ENCODE assay signal across 1 cellular context in genomic region chr18:79588636-79589481, GRCh38.
TF ChIP-seq lines count a peak whose summit lies in the region.

No MANE protein-coding gene starts in this region.

TF ChIP-seq in HepG2, 621 proteins besides CTCF, POLR2A, EP300 and RAD21 (continued from another document and continues in another):
- peak; percentile 93; the same call in 1 of the 2 replicates for TF ChIP-seq TFDP1 (CRISPR knock-in tag; IDR thresholded peaks at IDR 0.05; ENCODE audit: borderline replicate concordance)
- TF ChIP-seq RBM22 (optimal IDR thresholded peaks at IDR 0.05; ENCODE audit: low read length): no peak
- TF ChIP-seq ZFP37 (CRISPR knock-in tag; IDR thresholded peaks at IDR 0.05; ENCODE audit: borderline replicate concordance): peak; percentile 94
- peak; percentile 87; the same call in 1 of the 2 replicates for TF ChIP-seq ZNF232 (CRISPR knock-in tag; IDR thresholded peaks at IDR 0.05; ENCODE audit: borderline replicate concordance)
- TF ChIP-seq HNRNPL (IDR thresholded peaks at IDR 0.05; ENCODE audit: low read depth, low read length): no peak
- TF ChIP-seq ZNF761 (CRISPR knock-in tag; conservative IDR thresholded peaks at IDR 0.05): peak; percentile 91
- 0 out of 2 replicates have a peak, but pooled peaks have one; percentile 33 for TF ChIP-seq TERF1 (CRISPR knock-in tag; IDR thresholded peaks at IDR 0.05)
- peak; percentile 46; the same call in 1 of the 2 replicates for TF ChIP-seq KDM4B (CRISPR knock-in tag; IDR thresholded peaks at IDR 0.05)
- TF ChIP-seq RBAK (CRISPR knock-in tag; IDR thresholded peaks at IDR 0.05): no peak
- TF ChIP-seq ZNF205 (CRISPR knock-in tag; IDR thresholded peaks at IDR 0.05): 0 out of 2 replicates have a peak, but pooled peaks have one; percentile 40
- peak; percentile 53; the same call in 1 of the 2 replicates for TF ChIP-seq GMEB1 (CRISPR knock-in tag; IDR thresholded peaks at IDR 0.05; ENCODE audit: borderline replicate concordance)
- no peak for TF ChIP-seq HNF4G (IDR thresholded peaks at IDR 0.05; ENCODE audit: borderline replicate concordance, low read depth, low read length)
- TF ChIP-seq HNF4G (CRISPR knock-in tag; IDR thresholded peaks at IDR 0.05; ENCODE audit: borderline replicate concordance, low read depth): 0 out of 2 replicates have a peak, but pooled peaks have one; percentile 48
- TF ChIP-seq MAFF (IDR thresholded peaks at IDR 0.05; ENCODE audit: low read depth, low read length): 0 out of 2 replicates have a peak, but pooled peaks have one; percentile 10
- TF ChIP-seq ZSCAN31 (CRISPR knock-in tag; IDR thresholded peaks at IDR 0.05; ENCODE audit: low read depth): peak; percentile 58; the same call in 1 of the 2 replicates
- peak; percentile 63; the same call in 1 of the 2 replicates for TF ChIP-seq ZNF83 (CRISPR knock-in tag; IDR thresholded peaks at IDR 0.05; ENCODE audit: borderline replicate concordance)
- TF ChIP-seq ATF7-NPFF (CRISPR knock-in tag; IDR thresholded peaks at IDR 0.05; ENCODE audit: low read depth): peak; percentile 88
- TF ChIP-seq ISX (CRISPR knock-in tag; conservative IDR thresholded peaks at IDR 0.05): 0 out of 2 replicates have a peak, but pooled peaks have one; percentile 70
- TF ChIP-seq ZNF879 (CRISPR knock-in tag; IDR thresholded peaks at IDR 0.05): peak; percentile 85; the same call in 1 of the 2 replicates
- 0 out of 2 replicates have a peak, but pooled peaks have one; percentile 11 for TF ChIP-seq ELF1 (CRISPR knock-in tag; IDR thresholded peaks at IDR 0.05)
- TF ChIP-seq ZNF572 (CRISPR knock-in tag; IDR thresholded peaks at IDR 0.05): no peak
- peak; percentile 54; the same call in 1 of the 2 replicates for TF ChIP-seq FOXK1 (CRISPR knock-in tag; IDR thresholded peaks at IDR 0.05; ENCODE audit: borderline replicate concordance, low read depth)
- TF ChIP-seq ZNF563 (CRISPR knock-in tag; IDR thresholded peaks at IDR 0.05): peak; percentile 70; the same call in 1 of the 2 replicates
- peak; percentile 75; the same call in 1 of the 2 replicates for TF ChIP-seq ARNTL (CRISPR knock-in tag; IDR thresholded peaks at IDR 0.05)
- peak; percentile 63; the same call in 1 of the 2 replicates for TF ChIP-seq MLX (CRISPR knock-in tag; IDR thresholded peaks at IDR 0.05)
- TF ChIP-seq ZNF329 (CRISPR knock-in tag; IDR thresholded peaks at IDR 0.05; ENCODE audit: low read depth): 0 out of 2 replicates have a peak, but pooled peaks have one; percentile 1
- no peak for TF ChIP-seq TCF12 (IDR thresholded peaks at IDR 0.05)
- no peak for TF ChIP-seq TCF12 (CRISPR knock-in tag; IDR thresholded peaks at IDR 0.05)
- TF ChIP-seq, protein P1, sequence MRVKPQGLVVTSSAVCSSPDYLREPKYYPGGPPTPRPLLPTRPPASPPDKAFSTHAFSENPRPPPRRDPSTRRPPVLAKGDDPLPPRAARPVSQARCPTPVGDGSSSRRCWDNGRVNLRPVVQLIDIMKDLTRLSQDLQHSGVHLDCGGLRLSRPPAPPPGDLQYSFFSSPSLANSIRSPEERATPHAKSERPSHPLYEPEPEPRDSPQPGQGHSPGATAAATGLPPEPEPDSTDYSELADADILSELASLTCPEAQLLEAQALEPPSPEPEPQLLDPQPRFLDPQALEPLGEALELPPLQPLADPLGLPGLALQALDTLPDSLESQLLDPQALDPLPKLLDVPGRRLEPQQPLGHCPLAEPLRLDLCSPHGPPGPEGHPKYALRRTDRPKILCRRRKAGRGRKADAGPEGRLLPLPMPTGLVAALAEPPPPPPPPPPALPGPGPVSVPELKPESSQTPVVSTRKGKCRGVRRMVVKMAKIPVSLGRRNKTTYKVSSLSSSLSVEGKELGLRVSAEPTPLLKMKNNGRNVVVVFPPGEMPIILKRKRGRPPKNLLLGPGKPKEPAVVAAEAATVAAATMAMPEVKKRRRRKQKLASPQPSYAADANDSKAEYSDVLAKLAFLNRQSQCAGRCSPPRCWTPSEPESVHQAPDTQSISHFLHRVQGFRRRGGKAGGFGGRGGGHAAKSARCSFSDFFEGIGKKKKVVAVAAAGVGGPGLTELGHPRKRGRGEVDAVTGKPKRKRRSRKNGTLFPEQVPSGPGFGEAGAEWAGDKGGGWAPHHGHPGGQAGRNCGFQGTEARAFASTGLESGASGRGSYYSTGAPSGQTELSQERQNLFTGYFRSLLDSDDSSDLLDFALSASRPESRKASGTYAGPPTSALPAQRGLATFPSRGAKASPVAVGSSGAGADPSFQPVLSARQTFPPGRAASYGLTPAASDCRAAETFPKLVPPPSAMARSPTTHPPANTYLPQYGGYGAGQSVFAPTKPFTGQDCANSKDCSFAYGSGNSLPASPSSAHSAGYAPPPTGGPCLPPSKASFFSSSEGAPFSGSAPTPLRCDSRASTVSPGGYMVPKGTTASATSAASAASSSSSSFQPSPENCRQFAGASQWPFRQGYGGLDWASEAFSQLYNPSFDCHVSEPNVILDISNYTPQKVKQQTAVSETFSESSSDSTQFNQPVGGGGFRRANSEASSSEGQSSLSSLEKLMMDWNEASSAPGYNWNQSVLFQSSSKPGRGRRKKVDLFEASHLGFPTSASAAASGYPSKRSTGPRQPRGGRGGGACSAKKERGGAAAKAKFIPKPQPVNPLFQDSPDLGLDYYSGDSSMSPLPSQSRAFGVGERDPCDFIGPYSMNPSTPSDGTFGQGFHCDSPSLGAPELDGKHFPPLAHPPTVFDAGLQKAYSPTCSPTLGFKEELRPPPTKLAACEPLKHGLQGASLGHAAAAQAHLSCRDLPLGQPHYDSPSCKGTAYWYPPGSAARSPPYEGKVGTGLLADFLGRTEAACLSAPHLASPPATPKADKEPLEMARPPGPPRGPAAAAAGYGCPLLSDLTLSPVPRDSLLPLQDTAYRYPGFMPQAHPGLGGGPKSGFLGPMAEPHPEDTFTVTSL (CRISPR knock-in tag; IDR thresholded peaks at IDR 0.05; ENCODE audit: borderline replicate concordance): peak; percentile 43; the same call in 1 of the 2 replicates
- TF ChIP-seq, protein P2, sequence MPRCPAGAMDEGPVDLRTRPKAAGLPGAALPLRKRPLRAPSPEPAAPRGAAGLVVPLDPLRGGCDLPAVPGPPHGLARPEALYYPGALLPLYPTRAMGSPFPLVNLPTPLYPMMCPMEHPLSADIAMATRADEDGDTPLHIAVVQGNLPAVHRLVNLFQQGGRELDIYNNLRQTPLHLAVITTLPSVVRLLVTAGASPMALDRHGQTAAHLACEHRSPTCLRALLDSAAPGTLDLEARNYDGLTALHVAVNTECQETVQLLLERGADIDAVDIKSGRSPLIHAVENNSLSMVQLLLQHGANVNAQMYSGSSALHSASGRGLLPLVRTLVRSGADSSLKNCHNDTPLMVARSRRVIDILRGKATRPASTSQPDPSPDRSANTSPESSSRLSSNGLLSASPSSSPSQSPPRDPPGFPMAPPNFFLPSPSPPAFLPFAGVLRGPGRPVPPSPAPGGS (CRISPR knock-in tag; IDR thresholded peaks at IDR 0.05): peak; percentile 41; the same call in 1 of the 2 replicates
- 0 out of 2 replicates have a peak, but pooled peaks have one; percentile 15 for TF ChIP-seq PATZ1 (CRISPR knock-in tag; IDR thresholded peaks at IDR 0.05)
- TF ChIP-seq, protein P3, sequence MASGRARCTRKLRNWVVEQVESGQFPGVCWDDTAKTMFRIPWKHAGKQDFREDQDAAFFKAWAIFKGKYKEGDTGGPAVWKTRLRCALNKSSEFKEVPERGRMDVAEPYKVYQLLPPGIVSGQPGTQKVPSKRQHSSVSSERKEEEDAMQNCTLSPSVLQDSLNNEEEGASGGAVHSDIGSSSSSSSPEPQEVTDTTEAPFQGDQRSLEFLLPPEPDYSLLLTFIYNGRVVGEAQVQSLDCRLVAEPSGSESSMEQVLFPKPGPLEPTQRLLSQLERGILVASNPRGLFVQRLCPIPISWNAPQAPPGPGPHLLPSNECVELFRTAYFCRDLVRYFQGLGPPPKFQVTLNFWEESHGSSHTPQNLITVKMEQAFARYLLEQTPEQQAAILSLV (CRISPR knock-in tag; IDR thresholded peaks at IDR 0.05; ENCODE audit: borderline replicate concordance): peak; percentile 88
- TF ChIP-seq XBP1 (CRISPR knock-in tag; IDR thresholded peaks at IDR 0.05): peak; percentile 82; the same call in 1 of the 2 replicates
- TF ChIP-seq LCORL (IDR thresholded peaks at IDR 0.05): no peak
- 0 out of 2 replicates have a peak, but pooled peaks have one; percentile 45 for TF ChIP-seq LCORL (CRISPR knock-in tag; IDR thresholded peaks at IDR 0.05)
- TF ChIP-seq ZNF609 (CRISPR knock-in tag; IDR thresholded peaks at IDR 0.05; ENCODE audit: borderline replicate concordance): peak; percentile 56; the same call in 1 of the 2 replicates
